Comparison of ENCODE assay signal across 2 cellular contexts in the genomic region with DNA sequence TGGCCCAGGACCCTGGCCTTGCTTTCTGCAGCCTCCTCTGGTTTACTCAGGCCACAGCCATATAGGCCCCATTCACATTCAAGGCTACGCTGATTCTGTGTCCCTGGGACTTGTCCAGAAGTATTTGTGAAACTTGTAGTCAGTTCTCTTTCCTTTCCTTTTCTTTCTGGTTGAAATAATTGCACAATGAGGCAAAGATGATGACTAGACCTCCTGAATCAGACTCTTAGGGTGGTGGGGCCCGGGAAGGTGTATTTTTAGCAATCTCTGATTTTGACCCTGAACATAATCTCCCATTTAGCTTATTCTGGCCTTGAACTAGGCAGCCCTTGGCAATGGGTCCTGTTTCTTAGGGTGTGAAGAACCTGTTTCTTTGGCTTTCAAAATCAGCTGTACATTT.
TF ChIP-seq lines count a peak whose summit lies in the region.

No MANE protein-coding gene starts in this region.

TF ChIP-seq in IMR-90, 13 proteins besides CTCF, POLR2A, EP300 and RAD21:
- 0 out of 2 replicates have a peak, but pooled peaks have one; percentile 35 for TF ChIP-seq CEBPB (IDR thresholded peaks at IDR 0.05; ENCODE audit: low read depth, low read length)
- no peak for TF ChIP-seq SMC3 (IDR thresholded peaks at IDR 0.05; ENCODE audit: low read depth, low read length)
- TF ChIP-seq, protein P1, sequence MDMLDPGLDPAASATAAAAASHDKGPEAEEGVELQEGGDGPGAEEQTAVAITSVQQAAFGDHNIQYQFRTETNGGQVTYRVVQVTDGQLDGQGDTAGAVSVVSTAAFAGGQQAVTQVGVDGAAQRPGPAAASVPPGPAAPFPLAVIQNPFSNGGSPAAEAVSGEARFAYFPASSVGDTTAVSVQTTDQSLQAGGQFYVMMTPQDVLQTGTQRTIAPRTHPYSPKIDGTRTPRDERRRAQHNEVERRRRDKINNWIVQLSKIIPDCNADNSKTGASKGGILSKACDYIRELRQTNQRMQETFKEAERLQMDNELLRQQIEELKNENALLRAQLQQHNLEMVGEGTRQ (IDR thresholded peaks at IDR 0.05; ENCODE audit: low read depth, low read length), result no peak

TF ChIP-seq in K562, 482 proteins besides CTCF, POLR2A, EP300 and RAD21:
- peak; percentile 23; the same call in 1 of the 2 replicates for TF ChIP-seq CBFA2T3 (IDR thresholded peaks at IDR 0.05)
- TF ChIP-seq ZNF561 (CRISPR knock-in tag; conservative IDR thresholded peaks at IDR 0.05), result no peak
- TF ChIP-seq HIVEP1 (CRISPR knock-in tag; IDR thresholded peaks at IDR 0.05), result no peak
